ENCODE assay signal across 9 cellular contexts in the genomic region with DNA sequence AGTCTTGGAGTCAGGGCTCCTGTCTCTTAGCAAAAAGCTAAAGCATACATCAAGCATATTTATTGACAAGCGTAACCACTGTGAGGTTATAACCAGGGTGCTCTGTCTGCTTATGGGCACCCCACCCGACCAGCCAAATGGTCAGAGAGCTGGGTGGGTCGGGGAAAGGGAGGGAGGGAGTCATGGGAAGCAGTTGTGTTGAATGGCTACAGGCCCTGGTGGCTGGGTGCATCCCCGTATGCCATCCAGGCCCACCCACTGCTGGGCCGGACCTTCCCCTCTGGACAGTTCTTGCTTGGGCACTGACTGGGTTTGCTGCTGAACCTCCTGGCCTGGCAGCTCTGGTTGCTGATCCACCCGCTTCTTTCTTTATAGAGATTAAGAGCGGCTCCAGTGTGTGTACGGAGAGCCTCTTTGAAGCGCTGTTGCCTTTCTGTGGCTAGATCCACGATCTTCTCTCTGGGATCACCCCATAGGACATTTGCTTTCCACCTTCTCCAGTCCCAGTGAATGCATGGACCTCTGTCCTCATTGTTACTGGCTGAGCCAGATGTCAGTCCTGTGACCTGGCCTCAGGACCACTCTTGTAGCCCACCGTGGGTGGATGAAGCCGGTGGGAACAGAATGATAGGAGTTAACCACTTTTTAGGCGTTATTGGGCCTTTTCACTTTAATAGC. TPM values are rescaled to one million over a fixed set of nuclear protein-coding genes. Genes with fewer than 3 reads are reported as not detected.
DNase-seq lines count a peak whose midpoint lies in the region; ATAC-seq and TF ChIP-seq lines count a peak whose summit lies in the region.
"Had no signal": no experiment of that assay in that cellular context is flagged by ENCODE, and none has a peak within 500 bp of the region (broad histone marks: within the 10 kb centered on the region; RNA-seq: fewer than 3 reads in every experiment).

No MANE protein-coding gene starts in this region.

- no peaks in the 10 kb centered on the region for H3K9me3 ChIP-seq in naive thymus-derived CD4-positive, alpha-beta T cell (ENCODE audit: control insufficient read depth in 2 of 3, low read length in 3 of 3)
- H3K9me3 ChIP-seq in vagina, result no peaks in the 10 kb centered on the region

- peaks cover 0 to 30% (median 5%) of the 10 kb centered on the region in 5 donors for H3K36me3 Mint-ChIP-seq in naive thymus-derived CD4-positive, alpha-beta T cell

- TF ChIP-seq CTCF in vagina (IDR thresholded peaks at IDR 0.05), result no peak

- DNase-seq in Right ventricle myocardium inferior (ENCODE audit: missing footprints) (no peak), cardiac septum (ENCODE audit: low spot score) (no peak), vagina (ENCODE audit: extremely low spot score in 2 of 2) (no peak), hypothalamus (lab: John Stamatoyannopoulos, UW) (no peak), GM19238 (ENCODE audit: insufficient read length, low spot score) (no peak)
- no peak for DNase-seq in naive thymus-derived CD4-positive, alpha-beta T cell

- no peak overlapping the region for H3K4me3 ChIP-seq in naive thymus-derived CD4-positive, alpha-beta T cell (ENCODE audit: low read length)
- H3K4me3 ChIP-seq in vagina, result no peak overlapping the region

- intact Hi-C loops in Right ventricle myocardium inferior (cut with DNase I) (loop anchor here (5.0 kb wide), 2 partner anchors 42 to 57 kb away; no protein-coding TSS in a partner anchor), cardiac septum (cut with DNase I) (no loop called here), vagina (cut with DNase I) (loop anchor here (10.0 kb wide), 2 partner anchors 60 kb away; partner anchors contain the start of gene SMAD3)
- intact Hi-C loops in naive thymus-derived CD4-positive, alpha-beta T cell (cut with micrococcal nuclease), result no loop called here

- no peak for TF ChIP-seq POLR2A in vagina (IDR thresholded peaks at IDR 0.05)

- peak overlapping the region; percentile 63 for H3K27ac ChIP-seq in cingulate gyrus (ENCODE audit: low read depth, low read length)
- H3K27ac ChIP-seq in naive thymus-derived CD4-positive, alpha-beta T cell (ENCODE audit: low read depth, low read length), result peak overlapping the region; percentile 17
- H3K27ac ChIP-seq in vagina, result peak overlapping the region; percentile 85
- H3K27ac ChIP-seq: VCaP had no signal

- no peaks in the 10 kb centered on the region for H3K36me3 ChIP-seq in naive thymus-derived CD4-positive, alpha-beta T cell (ENCODE audit: control insufficient read depth in 2 of 3, insufficient read depth in 3 of 3, low read length in 3 of 3)
- no peaks in the 10 kb centered on the region for H3K36me3 ChIP-seq in vagina

- peak overlapping the region in 1 of 10 donors; percentile 46 for H3K4me3 Mint-ChIP-seq in naive thymus-derived CD4-positive, alpha-beta T cell

- ATAC-seq in Right ventricle myocardium inferior (peak; percentile 24), GM19023 (IDR thresholded peaks at IDR 0.05; ENCODE audit: unreplicated experiment) (no peak)
- ATAC-seq in naive thymus-derived CD4-positive, alpha-beta T cell, result no peak

- no peaks in the 10 kb centered on the region for H3K27me3 Mint-ChIP-seq in naive thymus-derived CD4-positive, alpha-beta T cell

- CTCF ChIA-PET in naive thymus-derived CD4-positive, alpha-beta T cell (lab: Charles Lee), result no interaction called here

- no peaks in the 10 kb centered on the region for H3K9me3 Mint-ChIP-seq in naive thymus-derived CD4-positive, alpha-beta T cell

- H3K4me1 Mint-ChIP-seq in naive thymus-derived CD4-positive, alpha-beta T cell, result peaks cover 31 to 91% (median 62%) of the 10 kb centered on the region in 7 donors

- H3K4me1 ChIP-seq in naive thymus-derived CD4-positive, alpha-beta T cell (ENCODE audit: control insufficient read depth in 2 of 2, insufficient read depth in 2 of 2, low read length in 2 of 2), result peaks cover 22 to 31% of the 10 kb centered on the region in 2 donors
- H3K4me1 ChIP-seq in vagina, result peaks cover 88% of the 10 kb centered on the region

- no peaks in the 10 kb centered on the region for H3K27me3 ChIP-seq in naive thymus-derived CD4-positive, alpha-beta T cell (ENCODE audit: control insufficient read depth in 2 of 2, insufficient read depth in 2 of 2, low read length in 2 of 2)
- no peaks in the 10 kb centered on the region for H3K27me3 ChIP-seq in vagina

- H3K27ac Mint-ChIP-seq in naive thymus-derived CD4-positive, alpha-beta T cell, result peak overlapping the region; percentile 64 to 95 (median 81)

- POLR2A ChIA-PET in naive thymus-derived CD4-positive, alpha-beta T cell (lab: Charles Lee), result interaction anchor here (0.9 to 1.2 kb wide), 4 partner anchors 10 to 62 kb away, joined by 3 to 4 read pairs (median 4); no protein-coding TSS in a partner anchor

RNA-seq across cellular contexts. Expression of gene SMAD3, which starts 59.6 kb away (rescaled TPM):
- 18.0 TPM for total RNA-seq in Right ventricle myocardium inferior
- total RNA-seq in cardiac septum, result 18.4 TPM
- 100 to 1,000 TPM in 3 of 5 experiments, 10 to 100 TPM in 2; 27.4 to 142 (median 113) TPM for total RNA-seq in naive thymus-derived CD4-positive, alpha-beta T cell
- polyA plus RNA-seq in naive thymus-derived CD4-positive, alpha-beta T cell, result 10 to 100 TPM in 1 of 2 donors, 1 to 10 TPM in 1; 4.0 to 11.5 TPM
- 53.5 TPM for total RNA-seq in vagina

Comparison
In these comparisons a context has a peak if more than half of its experiments do, and no peak if none do; other contexts are left out.
1. intact Hi-C loops: an anchor here in Right ventricle myocardium inferior (5.0 kb wide) and vagina (10.0 kb wide); none called in cardiac septum and naive thymus-derived CD4-positive, alpha-beta T cell.
2. H3K27ac ChIP-seq: peak in every context shown above with its lines; median percentile 85 in vagina; 63 in cingulate gyrus; 17 in naive thymus-derived CD4-positive, alpha-beta T cell.